In genomic region chr12:108805136-108805535, GRCh38 we compare ENCODE assay signal across 1 cellular context.
TF ChIP-seq lines count a peak whose summit lies in the region.

No MANE protein-coding gene starts in this region.

TF ChIP-seq in HepG2, 621 proteins besides CTCF, POLR2A, EP300 and RAD21:
- TF ChIP-seq NFRKB (IDR thresholded peaks at IDR 0.05): no peak
- TF ChIP-seq THRA (CRISPR knock-in tag; IDR thresholded peaks at IDR 0.05; ENCODE audit: borderline replicate concordance): no peak
- TF ChIP-seq HMGA1 (CRISPR knock-in tag; conservative IDR thresholded peaks at IDR 0.05): no peak
- TF ChIP-seq, protein P1, sequence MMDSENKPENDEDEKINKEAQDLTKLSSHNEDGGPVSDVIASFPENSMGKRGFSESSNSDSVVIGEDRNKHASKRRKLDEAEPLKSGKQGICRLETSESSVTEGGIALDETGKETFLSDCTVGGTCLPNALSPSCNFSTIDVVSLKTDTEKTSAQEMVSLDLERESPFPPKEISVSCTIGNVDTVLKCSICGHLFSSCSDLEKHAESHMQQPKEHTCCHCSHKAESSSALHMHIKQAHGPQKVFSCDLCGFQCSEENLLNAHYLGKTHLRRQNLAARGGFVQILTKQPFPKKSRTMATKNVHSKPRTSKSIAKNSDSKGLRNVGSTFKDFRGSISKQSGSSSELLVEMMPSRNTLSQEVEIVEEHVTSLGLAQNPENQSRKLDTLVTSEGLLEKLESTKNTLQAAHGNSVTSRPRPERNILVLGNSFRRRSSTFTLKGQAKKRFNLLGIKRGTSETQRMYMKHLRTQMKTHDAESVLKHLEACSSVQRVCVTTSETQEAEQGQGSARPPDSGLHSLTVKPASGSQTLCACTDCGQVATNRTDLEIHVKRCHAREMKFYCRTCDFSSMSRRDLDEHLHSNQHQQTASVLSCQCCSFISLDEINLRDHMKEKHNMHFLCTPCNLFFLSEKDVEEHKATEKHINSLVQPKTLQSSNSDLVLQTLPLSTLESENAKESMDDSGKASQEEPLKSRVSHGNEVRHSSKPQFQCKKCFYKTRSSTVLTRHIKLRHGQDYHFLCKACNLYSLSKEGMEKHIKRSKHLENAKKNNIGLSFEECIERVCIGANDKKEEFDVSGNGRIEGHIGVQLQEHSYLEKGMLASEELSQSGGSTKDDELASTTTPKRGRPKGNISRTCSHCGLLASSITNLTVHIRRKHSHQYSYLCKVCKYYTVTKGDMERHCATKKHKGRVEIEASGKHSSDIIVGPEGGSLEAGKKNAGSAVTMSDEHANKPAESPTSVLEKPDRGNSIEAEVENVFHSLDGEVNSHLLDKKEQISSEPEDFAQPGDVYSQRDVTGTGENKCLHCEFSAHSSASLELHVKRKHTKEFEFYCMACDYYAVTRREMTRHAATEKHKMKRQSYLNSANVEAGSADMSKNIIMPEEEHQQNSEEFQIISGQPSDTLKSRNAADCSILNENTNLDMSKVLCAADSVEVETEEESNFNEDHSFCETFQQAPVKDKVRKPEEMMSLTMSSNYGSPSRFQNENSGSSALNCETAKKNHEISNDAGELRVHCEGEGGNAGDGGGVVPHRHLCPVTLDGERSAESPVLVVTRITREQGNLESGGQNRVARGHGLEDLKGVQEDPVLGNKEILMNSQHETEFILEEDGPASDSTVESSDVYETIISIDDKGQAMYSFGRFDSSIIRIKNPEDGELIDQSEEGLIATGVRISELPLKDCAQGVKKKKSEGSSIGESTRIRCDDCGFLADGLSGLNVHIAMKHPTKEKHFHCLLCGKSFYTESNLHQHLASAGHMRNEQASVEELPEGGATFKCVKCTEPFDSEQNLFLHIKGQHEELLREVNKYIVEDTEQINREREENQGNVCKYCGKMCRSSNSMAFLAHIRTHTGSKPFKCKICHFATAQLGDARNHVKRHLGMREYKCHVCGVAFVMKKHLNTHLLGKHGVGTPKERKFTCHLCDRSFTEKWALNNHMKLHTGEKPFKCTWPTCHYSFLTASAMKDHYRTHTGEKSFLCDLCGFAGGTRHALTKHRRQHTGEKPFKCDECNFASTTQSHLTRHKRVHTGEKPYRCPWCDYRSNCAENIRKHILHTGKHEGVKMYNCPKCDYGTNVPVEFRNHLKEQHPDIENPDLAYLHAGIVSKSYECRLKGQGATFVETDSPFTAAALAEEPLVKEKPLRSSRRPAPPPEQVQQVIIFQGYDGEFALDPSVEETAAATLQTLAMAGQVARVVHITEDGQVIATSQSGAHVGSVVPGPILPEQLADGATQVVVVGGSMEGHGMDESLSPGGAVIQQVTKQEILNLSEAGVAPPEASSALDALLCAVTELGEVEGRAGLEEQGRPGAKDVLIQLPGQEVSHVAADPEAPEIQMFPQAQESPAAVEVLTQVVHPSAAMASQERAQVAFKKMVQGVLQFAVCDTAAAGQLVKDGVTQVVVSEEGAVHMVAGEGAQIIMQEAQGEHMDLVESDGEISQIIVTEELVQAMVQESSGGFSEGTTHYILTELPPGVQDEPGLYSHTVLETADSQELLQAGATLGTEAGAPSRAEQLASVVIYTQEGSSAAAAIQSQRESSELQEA (CRISPR knock-in tag; IDR thresholded peaks at IDR 0.05; ENCODE audit: not compliant biosample characterization): no peak
- TF ChIP-seq AGO2 (optimal IDR thresholded peaks at IDR 0.05; ENCODE audit: low read depth, low read length): no peak
- no peak for TF ChIP-seq STAT5B (CRISPR knock-in tag; IDR thresholded peaks at IDR 0.05)
- TF ChIP-seq SAFB2 (CRISPR knock-in tag; IDR thresholded peaks at IDR 0.05; ENCODE audit: borderline replicate concordance, low read depth): no peak
- TF ChIP-seq ZNF232 (CRISPR knock-in tag; IDR thresholded peaks at IDR 0.05; ENCODE audit: borderline replicate concordance): no peak
- TF ChIP-seq, protein P2, sequence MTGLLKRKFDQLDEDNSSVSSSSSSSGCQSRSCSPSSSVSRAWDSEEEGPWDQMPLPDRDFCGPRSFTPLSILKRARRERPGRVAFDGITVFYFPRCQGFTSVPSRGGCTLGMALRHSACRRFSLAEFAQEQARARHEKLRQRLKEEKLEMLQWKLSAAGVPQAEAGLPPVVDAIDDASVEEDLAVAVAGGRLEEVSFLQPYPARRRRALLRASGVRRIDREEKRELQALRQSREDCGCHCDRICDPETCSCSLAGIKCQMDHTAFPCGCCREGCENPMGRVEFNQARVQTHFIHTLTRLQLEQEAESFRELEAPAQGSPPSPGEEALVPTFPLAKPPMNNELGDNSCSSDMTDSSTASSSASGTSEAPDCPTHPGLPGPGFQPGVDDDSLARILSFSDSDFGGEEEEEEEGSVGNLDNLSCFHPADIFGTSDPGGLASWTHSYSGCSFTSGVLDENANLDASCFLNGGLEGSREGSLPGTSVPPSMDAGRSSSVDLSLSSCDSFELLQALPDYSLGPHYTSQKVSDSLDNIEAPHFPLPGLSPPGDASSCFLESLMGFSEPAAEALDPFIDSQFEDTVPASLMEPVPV (CRISPR knock-in tag; IDR thresholded peaks at IDR 0.05): no peak
TF ChIP-seq in HepG2: peak in this region for 0.
